In the genomic region with DNA sequence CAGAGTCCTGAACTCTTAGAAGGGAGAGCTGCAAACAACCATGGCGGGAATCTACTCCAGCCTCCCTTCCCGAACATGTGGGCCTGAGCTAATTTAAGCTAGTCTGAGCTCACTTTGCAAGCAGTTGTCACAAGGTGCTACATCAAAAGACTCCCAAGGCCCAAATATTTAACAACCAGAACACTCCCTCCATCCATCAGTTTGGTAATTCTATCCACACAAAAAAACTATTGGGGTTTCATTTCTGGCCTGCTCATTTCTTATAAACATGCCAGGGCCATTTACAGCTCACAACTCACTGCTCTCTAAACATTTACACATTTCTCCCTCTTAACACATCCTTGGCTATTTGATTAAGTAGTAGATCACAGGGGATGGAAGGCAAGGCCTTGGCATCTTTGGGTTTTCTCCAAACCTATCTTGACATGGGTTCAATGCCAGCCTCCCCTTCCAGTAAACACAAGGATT, we compare ENCODE assay signal across 15 cellular contexts.
"Had no signal": no experiment of that assay in that cellular context is flagged by ENCODE, and none has a peak within 500 bp of the region (broad histone marks: within the 10 kb centered on the region; RNA-seq: fewer than 3 reads in every experiment).

No MANE protein-coding gene starts in this region.

- H3K36me3 ChIP-seq: cardiac muscle cell, neutrophil, suprapubic skin had no signal

- H3K4me3 ChIP-seq: cardiac muscle cell, SK-N-MC, suprapubic skin had no signal

- H3K27ac ChIP-seq: cardiac muscle cell, epithelial cell of prostate, neutrophil, parathyroid adenoma, SK-N-MC, suprapubic skin had no signal

- DNase-seq: activated CD4-positive, alpha-beta memory T cell treated with anti-CD3 and anti-CD28 coated beads for 36 hours; activated CD4-positive, alpha-beta T cell treated with anti-CD3 and anti-CD28 coated beads for 36 hours; activated gamma-delta T cell treated with Interleukin-2 at 50 U/mL for 16 hours; activated T-cell treated with anti-CD3 and anti-CD28 coated beads for 4 hours; left ventricle myocardium superior; natural killer cell; stimulated activated naive CD8-positive, alpha-beta T cell treated with anti-CD3 and anti-CD28 coated beads, Interleukin-15, Interleukin-2, amounts not matched to agents 100 U/mL and 50 U/mL, for 24 hours had no signal

- ATAC-seq: activated CD4-positive, alpha-beta T cell treated with anti-CD3 and anti-CD28 coated beads for 36 hours; activated naive CD4-positive, alpha-beta T cell treated with anti-CD3 and anti-CD28 coated beads, Interleukin-2, amount 50 U/mL, for 72 hours; left ventricle myocardium superior; natural killer cell; stimulated activated naive CD8-positive, alpha-beta T cell treated with anti-CD3 and anti-CD28 coated beads, Interleukin-15, Interleukin-2, amounts not matched to agents 100 U/mL and 50 U/mL, for 24 hours; WTC11 had no signal

- H3K4me1 ChIP-seq: suprapubic skin had no signal

- H3K9me3 ChIP-seq: neutrophil, suprapubic skin had no signal
